In genomic region chr2:62254424-62255266, GRCh38 we compare ENCODE assay signal across 23 cellular contexts.
"Had no signal": no experiment of that assay in that cellular context is flagged by ENCODE, and none has a peak within 500 bp of the region (broad histone marks: within the 10 kb centered on the region; RNA-seq: fewer than 3 reads in every experiment).

No MANE protein-coding gene starts in this region.

- H3K36me3 Mint-ChIP-seq: activated CD8-positive, alpha-beta memory T cell treated with anti-CD3 and anti-CD28 coated beads, Interleukin-2, amount 10 ng/mL, durations not matched to agents 7 days and 5 days; memory B cell; stimulated activated memory B cell treated with anti-CD40 and anti-IgM and Interleukin-4, amounts not matched to agents 10 μg/mL and 1 μg/mL and 100 μg/mL, for 72 hours had no signal

- ATAC-seq: activated CD8-positive, alpha-beta memory T cell treated with anti-CD3 and anti-CD28 coated beads, Interleukin-2, amount 10 ng/mL, durations not matched to agents 7 days and 5 days; gastroesophageal sphincter; heart left ventricle; naive thymus-derived CD4-positive, alpha-beta T cell; stimulated activated memory B cell treated with anti-CD40 and anti-IgM and Interleukin-4, amounts not matched to agents 10 μg/mL and 1 μg/mL and 100 μg/mL, for 72 hours; upper lobe of right lung had no signal

- H3K4me1 ChIP-seq: esophagus muscularis mucosa, gastroesophageal sphincter, heart left ventricle, left ventricle myocardium inferior, sigmoid colon, spleen, upper lobe of right lung had no signal

- H3K27ac ChIP-seq: cardiac muscle cell, esophagus muscularis mucosa, gastroesophageal sphincter, heart left ventricle, left ventricle myocardium inferior, ovary, sigmoid colon, spleen, thoracic aorta, upper lobe of right lung had no signal

- DNase-seq: activated CD4-positive, alpha-beta memory T cell treated with anti-CD3 and anti-CD28 coated beads, Interleukin-2, amount 10 ng/mL, durations not matched to agents 7 days and 5 days; activated CD4-positive, alpha-beta T cell treated with anti-CD3 and anti-CD28 coated beads for 48 hours; activated CD4-positive, CD25-positive, alpha-beta regulatory T cell; activated CD8-positive, alpha-beta memory T cell treated with anti-CD3 and anti-CD28 coated beads, Interleukin-2, amount 10 ng/mL, durations not matched to agents 7 days and 5 days; dermis blood vessel endothelial cell; effector memory CD4-positive, alpha-beta T cell; heart left ventricle; kidney; left ventricle myocardium inferior; naive thymus-derived CD4-positive, alpha-beta T cell; ovary; sigmoid colon; spleen; stimulated activated CD4-positive, alpha-beta T cell treated with anti-CD3 and anti-CD28 coated beads, Interleukin-4, amount 100 ng/mL, for 4 hours; T1000; upper lobe of right lung had no signal

- H3K9me3 ChIP-seq: esophagus muscularis mucosa, gastroesophageal sphincter, left ventricle myocardium inferior, ovary, sigmoid colon, thoracic aorta, upper lobe of right lung had no signal

- H3K36me3 ChIP-seq: cardiac muscle cell, esophagus muscularis mucosa, gastroesophageal sphincter, heart left ventricle, left ventricle myocardium inferior, ovary, sigmoid colon, spleen, thoracic aorta, upper lobe of right lung had no signal

- H3K27me3 ChIP-seq: cardiac muscle cell, esophagus muscularis mucosa, gastroesophageal sphincter, heart left ventricle, ovary, sigmoid colon, upper lobe of right lung had no signal

- H3K9me3 Mint-ChIP-seq: naive thymus-derived CD4-positive, alpha-beta T cell had no signal

- H3K27me3 Mint-ChIP-seq: activated CD4-positive, alpha-beta memory T cell treated with anti-CD3 and anti-CD28 coated beads, Interleukin-2, amount 10 ng/mL, durations not matched to agents 7 days and 5 days; activated CD8-positive, alpha-beta memory T cell treated with anti-CD3 and anti-CD28 coated beads, Interleukin-2, amount 10 ng/mL, durations not matched to agents 7 days and 5 days; activated naive CD8-positive, alpha-beta T cell; memory B cell; naive thymus-derived CD4-positive, alpha-beta T cell; stimulated activated memory B cell treated with anti-CD40 and anti-IgM and Interleukin-4, amounts not matched to agents 10 μg/mL and 1 μg/mL and 100 μg/mL, for 72 hours had no signal

- H3K4me1 Mint-ChIP-seq: activated CD4-positive, alpha-beta memory T cell treated with anti-CD3 and anti-CD28 coated beads, Interleukin-2, amount 10 ng/mL, durations not matched to agents 7 days and 5 days; activated CD8-positive, alpha-beta memory T cell treated with anti-CD3 and anti-CD28 coated beads, Interleukin-2, amount 10 ng/mL, durations not matched to agents 7 days and 5 days; naive thymus-derived CD4-positive, alpha-beta T cell had no signal

- H3K27ac Mint-ChIP-seq: activated CD4-positive, alpha-beta memory T cell treated with anti-CD3 and anti-CD28 coated beads, Interleukin-2, amount 10 ng/mL, durations not matched to agents 7 days and 5 days; activated CD8-positive, alpha-beta memory T cell treated with anti-CD3 and anti-CD28 coated beads, Interleukin-2, amount 10 ng/mL, durations not matched to agents 7 days and 5 days; activated naive CD8-positive, alpha-beta T cell; memory B cell; stimulated activated memory B cell treated with anti-CD40 and anti-IgM and Interleukin-4, amounts not matched to agents 10 μg/mL and 1 μg/mL and 100 μg/mL, for 72 hours had no signal

- H3K4me3 Mint-ChIP-seq: activated CD4-positive, alpha-beta memory T cell treated with anti-CD3 and anti-CD28 coated beads, Interleukin-2, amount 10 ng/mL, durations not matched to agents 7 days and 5 days; activated CD8-positive, alpha-beta memory T cell treated with anti-CD3 and anti-CD28 coated beads, Interleukin-2, amount 10 ng/mL, durations not matched to agents 7 days and 5 days; activated naive CD8-positive, alpha-beta T cell; memory B cell; naive thymus-derived CD4-positive, alpha-beta T cell; stimulated activated memory B cell treated with anti-CD40 and anti-IgM and Interleukin-4, amounts not matched to agents 10 μg/mL and 1 μg/mL and 100 μg/mL, for 72 hours had no signal

- H3K4me3 ChIP-seq: cardiac muscle cell, esophagus muscularis mucosa, gastroesophageal sphincter, heart left ventricle, left ventricle myocardium inferior, ovary, sigmoid colon, spleen, thoracic aorta, upper lobe of right lung had no signal
